ENCODE assay signal across 27 cellular contexts in genomic region chr6:15487262-15487661, GRCh38.
"Had no signal": no experiment of that assay in that cellular context is flagged by ENCODE, and none has a peak within 500 bp of the region (broad histone marks: within the 10 kb centered on the region; RNA-seq: fewer than 3 reads in every experiment).

No MANE protein-coding gene starts in this region.

- H3K27ac ChIP-seq: adrenal gland, ascending aorta, brain microvascular endothelial cell, dorsolateral prefrontal cortex, esophagus muscularis mucosa, left ventricle myocardium inferior, prostate gland, right atrium auricular region, spleen, testis, uterus had no signal

- H3K4me3 ChIP-seq: adrenal gland, ascending aorta, dorsolateral prefrontal cortex, esophagus muscularis mucosa, left ventricle myocardium inferior, prostate gland, right atrium auricular region, spleen, testis, uterus had no signal

- H3K27ac Mint-ChIP-seq: activated CD4-positive, alpha-beta T cell treated with anti-CD3 and anti-CD28 coated beads for 36 hours; activated naive CD4-positive, alpha-beta T cell treated with anti-CD3 and anti-CD28 coated beads, Interleukin-2, amount 10 ng/mL, durations not matched to agents 7 days and 5 days; mesothelial cell of epicardium had no signal

- DNase-seq: activated CD4-positive, alpha-beta T cell treated with anti-CD3 and anti-CD28 coated beads for 36 hours; activated CD8-positive, alpha-beta memory T cell treated with anti-CD3 and anti-CD28 coated beads, Interleukin-2, amount 50 U/mL, for 4 hours; activated effector memory CD4-positive, alpha-beta T cell treated with Interleukin-2 at 50 U/mL for 16 hours; activated naive CD4-positive, alpha-beta T cell treated with anti-CD3 and anti-CD28 coated beads, Interleukin-2, amount 10 ng/mL, durations not matched to agents 7 days and 5 days; activated T-cell treated with anti-CD3 and anti-CD28 coated beads, Interleukin-2, amount 50 U/mL, for 48 hours; brain microvascular endothelial cell; caudate nucleus; dorsolateral prefrontal cortex; effector memory CD8-positive, alpha-beta T cell; glutamatergic neuron; hippocampal formation; left ventricle myocardium inferior; mammary epithelial cell; natural killer cell; SK-N-SH; spleen; stimulated activated CD4-positive, alpha-beta T cell treated with anti-CD3 and anti-CD28 coated beads, Interleukin-4, amount 100 ng/mL, for 1 hour; testis; trophoblast cell; uterus had no signal

- H3K36me3 ChIP-seq: prostate gland, uterus had no signal

- H3K9me3 ChIP-seq: adrenal gland, ascending aorta, esophagus muscularis mucosa, left ventricle myocardium inferior, prostate gland, right atrium auricular region, SK-N-SH, spleen, testis, uterus had no signal

- H3K27me3 ChIP-seq: adrenal gland, ascending aorta, brain microvascular endothelial cell, dorsolateral prefrontal cortex, esophagus muscularis mucosa, right atrium auricular region, spleen, testis, uterus had no signal

- H3K9ac ChIP-seq: SK-N-SH had no signal

- H3K27me3 Mint-ChIP-seq: activated CD4-positive, alpha-beta T cell treated with anti-CD3 and anti-CD28 coated beads for 36 hours; activated naive CD4-positive, alpha-beta T cell treated with anti-CD3 and anti-CD28 coated beads, Interleukin-2, amount 10 ng/mL, durations not matched to agents 7 days and 5 days; effector memory CD8-positive, alpha-beta T cell had no signal

- H3K4me1 ChIP-seq: prostate gland had no signal

- H3K4me2 ChIP-seq: SK-N-SH had no signal

- ATAC-seq: activated CD4-positive, alpha-beta T cell treated with anti-CD3 and anti-CD28 coated beads for 36 hours; effector memory CD8-positive, alpha-beta T cell; natural killer cell had no signal

- FAIRE-seq: frontal cortex had no signal

- H3K36me3 Mint-ChIP-seq: natural killer cell had no signal

- H3K4me3 Mint-ChIP-seq: activated CD4-positive, alpha-beta T cell treated with anti-CD3 and anti-CD28 coated beads for 36 hours; activated naive CD4-positive, alpha-beta T cell treated with anti-CD3 and anti-CD28 coated beads, Interleukin-2, amount 10 ng/mL, durations not matched to agents 7 days and 5 days; effector memory CD8-positive, alpha-beta T cell; mesothelial cell of epicardium; natural killer cell had no signal

- H3K9me3 Mint-ChIP-seq: activated naive CD4-positive, alpha-beta T cell treated with anti-CD3 and anti-CD28 coated beads, Interleukin-2, amount 10 ng/mL, durations not matched to agents 7 days and 5 days; effector memory CD8-positive, alpha-beta T cell; mesothelial cell of epicardium; natural killer cell had no signal
